In the genomic region with DNA sequence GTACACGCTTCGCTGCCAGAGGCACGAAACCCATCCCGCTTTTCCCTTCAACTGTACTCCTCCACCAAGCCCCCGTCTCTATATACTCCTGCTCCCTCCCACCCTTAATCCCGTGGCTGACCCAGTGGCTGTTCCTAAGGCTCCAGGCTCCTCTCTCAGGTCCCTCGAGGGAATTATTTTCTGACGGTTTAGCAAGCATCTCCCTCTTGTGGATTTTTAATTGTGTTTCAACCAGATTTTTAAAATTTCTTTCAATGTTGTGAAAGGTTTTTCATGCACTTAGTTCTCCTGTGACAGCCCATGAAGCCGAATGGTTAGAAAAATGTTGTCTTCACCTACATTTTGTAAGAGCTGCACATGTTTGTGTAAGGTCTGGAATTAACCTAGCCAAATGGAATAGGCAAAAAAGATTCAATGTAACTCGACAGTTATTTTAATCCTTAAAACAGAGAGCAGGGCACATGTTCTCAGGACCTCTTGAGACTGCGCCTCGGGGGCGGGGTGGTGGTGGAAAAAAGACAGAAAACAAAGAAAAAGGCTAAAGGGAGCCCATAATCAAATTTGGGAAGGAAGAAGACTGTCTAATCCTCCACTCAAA, we compare ENCODE assay signal across 1 cellular context.
TF ChIP-seq lines count a peak whose summit lies in the region.

No MANE protein-coding gene starts in this region.

TF ChIP-seq in K562, 482 proteins besides CTCF, POLR2A, EP300 and RAD21 (continues in another document):
- TF ChIP-seq, protein P1, sequence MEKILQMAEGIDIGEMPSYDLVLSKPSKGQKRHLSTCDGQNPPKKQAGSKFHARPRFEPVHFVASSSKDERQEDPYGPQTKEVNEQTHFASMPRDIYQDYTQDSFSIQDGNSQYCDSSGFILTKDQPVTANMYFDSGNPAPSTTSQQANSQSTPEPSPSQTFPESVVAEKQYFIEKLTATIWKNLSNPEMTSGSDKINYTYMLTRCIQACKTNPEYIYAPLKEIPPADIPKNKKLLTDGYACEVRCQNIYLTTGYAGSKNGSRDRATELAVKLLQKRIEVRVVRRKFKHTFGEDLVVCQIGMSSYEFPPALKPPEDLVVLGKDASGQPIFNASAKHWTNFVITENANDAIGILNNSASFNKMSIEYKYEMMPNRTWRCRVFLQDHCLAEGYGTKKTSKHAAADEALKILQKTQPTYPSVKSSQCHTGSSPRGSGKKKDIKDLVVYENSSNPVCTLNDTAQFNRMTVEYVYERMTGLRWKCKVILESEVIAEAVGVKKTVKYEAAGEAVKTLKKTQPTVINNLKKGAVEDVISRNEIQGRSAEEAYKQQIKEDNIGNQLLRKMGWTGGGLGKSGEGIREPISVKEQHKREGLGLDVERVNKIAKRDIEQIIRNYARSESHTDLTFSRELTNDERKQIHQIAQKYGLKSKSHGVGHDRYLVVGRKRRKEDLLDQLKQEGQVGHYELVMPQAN (IDR thresholded peaks at IDR 0.05; ENCODE audit: borderline replicate concordance): peak; percentile 15
- TF ChIP-seq NR1H2 (CRISPR knock-in tag; IDR thresholded peaks at IDR 0.05) (no peak), NBN (IDR thresholded peaks at IDR 0.05; ENCODE audit: low read depth) (peak; percentile 68; the same call in 1 of the 2 replicates), WHSC1 (IDR thresholded peaks at IDR 0.05; ENCODE audit: low read length) (no peak), ZNF717 (CRISPR knock-in tag; IDR thresholded peaks at IDR 0.05) (no peak), ZNF124 (CRISPR knock-in tag; IDR thresholded peaks at IDR 0.05) (no peak), FOXJ2 (tag; IDR thresholded peaks at IDR 0.05) (0 out of 2 replicates have a peak, but pooled peaks have one; percentile 37), GABPA (tag; conservative IDR thresholded peaks at IDR 0.05; ENCODE audit: low read depth) (peak; percentile 76; the same call in 1 of the 2 replicates), MCM5 (IDR thresholded peaks at IDR 0.05; ENCODE audit: low read depth) (no peak), HDAC1 (IDR thresholded peaks at IDR 0.05) (0 out of 4 replicates have a peak, but pooled peaks of 1 of the 2 experiments have one; percentile 47), ZSCAN32 (CRISPR knock-in tag; IDR thresholded peaks at IDR 0.05) (no peak), NR2C2 (CRISPR knock-in tag; IDR thresholded peaks at IDR 0.05) (no peak), NR2C2 (tag; IDR thresholded peaks at IDR 0.05) (peak; percentile 3), STAG1 (CRISPR knock-in tag; IDR thresholded peaks at IDR 0.05; ENCODE audit: borderline replicate concordance) (no peak), RBM14 (IDR thresholded peaks at IDR 0.05; ENCODE audit: borderline replicate concordance, insufficient read depth, low read depth, low read length) (no peak), ASH1L (IDR thresholded peaks at IDR 0.05; ENCODE audit: borderline replicate concordance, low read depth, partially characterized antibody) (peak; percentile 9), SP2 (IDR thresholded peaks at IDR 0.05; ENCODE audit: extremely low read depth, low read depth, low read length, poor library complexity, severe bottlenecking) (no peak), MAZ (CRISPR knock-in tag; conservative IDR thresholded peaks at IDR 0.05 in 1 of 2, IDR thresholded peaks at IDR 0.05 in 1 of 2) (no peak), NR4A1 (CRISPR knock-in tag; IDR thresholded peaks at IDR 0.05) (no peak), NR4A1 (tag; IDR thresholded peaks at IDR 0.05) (0 out of 2 replicates have a peak, but pooled peaks have one; percentile 29), POLR3G (IDR thresholded peaks at IDR 0.05; ENCODE audit: extremely low read depth, insufficient read length, insufficient replicate concordance) (no peak), ZNF263 (CRISPR knock-in tag; IDR thresholded peaks at IDR 0.05; ENCODE audit: borderline replicate concordance) (peak; percentile 54), ARID2 (IDR thresholded peaks at IDR 0.05) (peak; percentile 57; the same call in 1 of the 2 replicates), NFIX (CRISPR knock-in tag; IDR thresholded peaks at IDR 0.05; ENCODE audit: low read depth) (no peak), HMG20B (CRISPR knock-in tag; IDR thresholded peaks at IDR 0.05) (no peak), ZNF584 (CRISPR knock-in tag; IDR thresholded peaks at IDR 0.05; ENCODE audit: low read depth) (0 out of 2 replicates have a peak, but pooled peaks have one; percentile 1), MYC (IDR thresholded peaks at IDR 0.05; ENCODE audit: low read depth, low read length) (no peak), MYC (CRISPR knock-in tag; IDR thresholded peaks at IDR 0.05; ENCODE audit: borderline replicate concordance, low read depth) (0 out of 2 replicates have a peak, but pooled peaks have one; percentile 10), MCM7 (IDR thresholded peaks at IDR 0.05) (no peak), HNRNPUL1 (IDR thresholded peaks at IDR 0.05; ENCODE audit: low read length) (no peak), FOXK1 (CRISPR knock-in tag; IDR thresholded peaks at IDR 0.05; ENCODE audit: borderline replicate concordance) (no peak), CC2D1A (IDR thresholded peaks at IDR 0.05) (peak; percentile 63)
- TF ChIP-seq, protein P2, sequence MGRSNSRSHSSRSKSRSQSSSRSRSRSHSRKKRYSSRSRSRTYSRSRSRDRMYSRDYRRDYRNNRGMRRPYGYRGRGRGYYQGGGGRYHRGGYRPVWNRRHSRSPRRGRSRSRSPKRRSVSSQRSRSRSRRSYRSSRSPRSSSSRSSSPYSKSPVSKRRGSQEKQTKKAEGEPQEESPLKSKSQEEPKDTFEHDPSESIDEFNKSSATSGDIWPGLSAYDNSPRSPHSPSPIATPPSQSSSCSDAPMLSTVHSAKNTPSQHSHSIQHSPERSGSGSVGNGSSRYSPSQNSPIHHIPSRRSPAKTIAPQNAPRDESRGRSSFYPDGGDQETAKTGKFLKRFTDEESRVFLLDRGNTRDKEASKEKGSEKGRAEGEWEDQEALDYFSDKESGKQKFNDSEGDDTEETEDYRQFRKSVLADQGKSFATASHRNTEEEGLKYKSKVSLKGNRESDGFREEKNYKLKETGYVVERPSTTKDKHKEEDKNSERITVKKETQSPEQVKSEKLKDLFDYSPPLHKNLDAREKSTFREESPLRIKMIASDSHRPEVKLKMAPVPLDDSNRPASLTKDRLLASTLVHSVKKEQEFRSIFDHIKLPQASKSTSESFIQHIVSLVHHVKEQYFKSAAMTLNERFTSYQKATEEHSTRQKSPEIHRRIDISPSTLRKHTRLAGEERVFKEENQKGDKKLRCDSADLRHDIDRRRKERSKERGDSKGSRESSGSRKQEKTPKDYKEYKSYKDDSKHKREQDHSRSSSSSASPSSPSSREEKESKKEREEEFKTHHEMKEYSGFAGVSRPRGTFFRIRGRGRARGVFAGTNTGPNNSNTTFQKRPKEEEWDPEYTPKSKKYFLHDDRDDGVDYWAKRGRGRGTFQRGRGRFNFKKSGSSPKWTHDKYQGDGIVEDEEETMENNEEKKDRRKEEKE (IDR thresholded peaks at IDR 0.05; ENCODE audit: borderline replicate concordance in 1 of 2, control insufficient read depth in 1 of 2, low read depth in 2 of 2, low read length in 1 of 2): no peak
- TF ChIP-seq, protein P3, sequence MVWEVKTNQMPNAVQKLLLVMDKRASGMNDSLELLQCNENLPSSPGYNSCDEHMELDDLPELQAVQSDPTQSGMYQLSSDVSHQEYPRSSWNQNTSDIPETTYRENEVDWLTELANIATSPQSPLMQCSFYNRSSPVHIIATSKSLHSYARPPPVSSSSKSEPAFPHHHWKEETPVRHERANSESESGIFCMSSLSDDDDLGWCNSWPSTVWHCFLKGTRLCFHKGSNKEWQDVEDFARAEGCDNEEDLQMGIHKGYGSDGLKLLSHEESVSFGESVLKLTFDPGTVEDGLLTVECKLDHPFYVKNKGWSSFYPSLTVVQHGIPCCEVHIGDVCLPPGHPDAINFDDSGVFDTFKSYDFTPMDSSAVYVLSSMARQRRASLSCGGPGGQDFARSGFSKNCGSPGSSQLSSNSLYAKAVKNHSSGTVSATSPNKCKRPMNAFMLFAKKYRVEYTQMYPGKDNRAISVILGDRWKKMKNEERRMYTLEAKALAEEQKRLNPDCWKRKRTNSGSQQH (CRISPR knock-in tag; IDR thresholded peaks at IDR 0.05): peak; percentile 83
- TF ChIP-seq, protein P4, sequence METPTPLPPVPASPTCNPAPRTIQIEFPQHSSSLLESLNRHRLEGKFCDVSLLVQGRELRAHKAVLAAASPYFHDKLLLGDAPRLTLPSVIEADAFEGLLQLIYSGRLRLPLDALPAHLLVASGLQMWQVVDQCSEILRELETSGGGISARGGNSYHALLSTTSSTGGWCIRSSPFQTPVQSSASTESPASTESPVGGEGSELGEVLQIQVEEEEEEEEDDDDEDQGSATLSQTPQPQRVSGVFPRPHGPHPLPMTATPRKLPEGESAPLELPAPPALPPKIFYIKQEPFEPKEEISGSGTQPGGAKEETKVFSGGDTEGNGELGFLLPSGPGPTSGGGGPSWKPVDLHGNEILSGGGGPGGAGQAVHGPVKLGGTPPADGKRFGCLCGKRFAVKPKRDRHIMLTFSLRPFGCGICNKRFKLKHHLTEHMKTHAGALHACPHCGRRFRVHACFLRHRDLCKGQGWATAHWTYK (CRISPR knock-in tag; IDR thresholded peaks at IDR 0.05): 0 out of 2 replicates have a peak, but pooled peaks have one; percentile 27
- TF ChIP-seq, protein P5, sequence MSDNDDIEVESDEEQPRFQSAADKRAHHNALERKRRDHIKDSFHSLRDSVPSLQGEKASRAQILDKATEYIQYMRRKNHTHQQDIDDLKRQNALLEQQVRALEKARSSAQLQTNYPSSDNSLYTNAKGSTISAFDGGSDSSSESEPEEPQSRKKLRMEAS (CRISPR knock-in tag; IDR thresholded peaks at IDR 0.05): 0 out of 2 replicates have a peak, but pooled peaks have one; percentile 2
- TF ChIP-seq, protein P6, sequence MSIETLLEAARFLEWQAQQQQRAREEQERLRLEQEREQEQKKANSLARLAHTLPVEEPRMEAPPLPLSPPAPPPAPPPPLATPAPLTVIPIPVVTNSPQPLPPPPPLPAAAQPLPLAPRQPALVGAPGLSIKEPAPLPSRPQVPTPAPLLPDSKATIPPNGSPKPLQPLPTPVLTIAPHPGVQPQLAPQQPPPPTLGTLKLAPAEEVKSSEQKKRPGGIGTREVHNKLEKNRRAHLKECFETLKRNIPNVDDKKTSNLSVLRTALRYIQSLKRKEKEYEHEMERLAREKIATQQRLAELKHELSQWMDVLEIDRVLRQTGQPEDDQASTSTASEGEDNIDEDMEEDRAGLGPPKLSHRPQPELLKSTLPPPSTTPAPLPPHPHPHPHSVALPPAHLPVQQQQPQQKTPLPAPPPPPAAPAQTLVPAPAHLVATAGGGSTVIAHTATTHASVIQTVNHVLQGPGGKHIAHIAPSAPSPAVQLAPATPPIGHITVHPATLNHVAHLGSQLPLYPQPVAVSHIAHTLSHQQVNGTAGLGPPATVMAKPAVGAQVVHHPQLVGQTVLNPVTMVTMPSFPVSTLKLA (conservative IDR thresholded peaks at IDR 0.05): peak; percentile 53 to 82; a peak in 3 of 4 replicates
- TF ChIP-seq, protein P7, sequence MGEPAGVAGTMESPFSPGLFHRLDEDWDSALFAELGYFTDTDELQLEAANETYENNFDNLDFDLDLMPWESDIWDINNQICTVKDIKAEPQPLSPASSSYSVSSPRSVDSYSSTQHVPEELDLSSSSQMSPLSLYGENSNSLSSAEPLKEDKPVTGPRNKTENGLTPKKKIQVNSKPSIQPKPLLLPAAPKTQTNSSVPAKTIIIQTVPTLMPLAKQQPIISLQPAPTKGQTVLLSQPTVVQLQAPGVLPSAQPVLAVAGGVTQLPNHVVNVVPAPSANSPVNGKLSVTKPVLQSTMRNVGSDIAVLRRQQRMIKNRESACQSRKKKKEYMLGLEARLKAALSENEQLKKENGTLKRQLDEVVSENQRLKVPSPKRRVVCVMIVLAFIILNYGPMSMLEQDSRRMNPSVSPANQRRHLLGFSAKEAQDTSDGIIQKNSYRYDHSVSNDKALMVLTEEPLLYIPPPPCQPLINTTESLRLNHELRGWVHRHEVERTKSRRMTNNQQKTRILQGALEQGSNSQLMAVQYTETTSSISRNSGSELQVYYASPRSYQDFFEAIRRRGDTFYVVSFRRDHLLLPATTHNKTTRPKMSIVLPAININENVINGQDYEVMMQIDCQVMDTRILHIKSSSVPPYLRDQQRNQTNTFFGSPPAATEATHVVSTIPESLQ (CRISPR knock-in tag; IDR thresholded peaks at IDR 0.05): no peak
- TF ChIP-seq, protein P8, sequence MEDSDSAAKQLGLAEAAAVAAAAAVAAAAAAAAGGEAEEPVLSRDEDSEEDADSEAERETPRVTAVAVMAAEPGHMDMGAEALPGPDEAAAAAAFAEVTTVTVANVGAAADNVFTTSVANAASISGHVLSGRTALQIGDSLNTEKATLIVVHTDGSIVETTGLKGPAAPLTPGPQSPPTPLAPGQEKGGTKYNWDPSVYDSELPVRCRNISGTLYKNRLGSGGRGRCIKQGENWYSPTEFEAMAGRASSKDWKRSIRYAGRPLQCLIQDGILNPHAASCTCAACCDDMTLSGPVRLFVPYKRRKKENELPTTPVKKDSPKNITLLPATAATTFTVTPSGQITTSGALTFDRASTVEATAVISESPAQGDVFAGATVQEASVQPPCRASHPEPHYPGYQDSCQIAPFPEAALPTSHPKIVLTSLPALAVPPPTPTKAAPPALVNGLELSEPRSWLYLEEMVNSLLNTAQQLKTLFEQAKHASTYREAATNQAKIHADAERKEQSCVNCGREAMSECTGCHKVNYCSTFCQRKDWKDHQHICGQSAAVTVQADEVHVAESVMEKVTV (CRISPR knock-in tag; IDR thresholded peaks at IDR 0.05): peak; percentile 75
- TF ChIP-seq, protein P9, sequence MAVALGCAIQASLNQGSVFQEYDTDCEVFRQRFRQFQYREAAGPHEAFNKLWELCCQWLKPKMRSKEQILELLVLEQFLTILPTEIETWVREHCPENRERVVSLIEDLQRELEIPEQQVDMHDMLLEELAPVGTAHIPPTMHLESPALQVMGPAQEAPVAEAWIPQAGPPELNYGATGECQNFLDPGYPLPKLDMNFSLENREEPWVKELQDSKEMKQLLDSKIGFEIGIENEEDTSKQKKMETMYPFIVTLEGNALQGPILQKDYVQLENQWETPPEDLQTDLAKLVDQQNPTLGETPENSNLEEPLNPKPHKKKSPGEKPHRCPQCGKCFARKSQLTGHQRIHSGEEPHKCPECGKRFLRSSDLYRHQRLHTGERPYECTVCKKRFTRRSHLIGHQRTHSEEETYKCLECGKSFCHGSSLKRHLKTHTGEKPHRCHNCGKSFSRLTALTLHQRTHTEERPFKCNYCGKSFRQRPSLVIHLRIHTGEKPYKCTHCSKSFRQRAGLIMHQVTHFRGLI (CRISPR knock-in tag; IDR thresholded peaks at IDR 0.05): no peak
- TF ChIP-seq, protein P10, sequence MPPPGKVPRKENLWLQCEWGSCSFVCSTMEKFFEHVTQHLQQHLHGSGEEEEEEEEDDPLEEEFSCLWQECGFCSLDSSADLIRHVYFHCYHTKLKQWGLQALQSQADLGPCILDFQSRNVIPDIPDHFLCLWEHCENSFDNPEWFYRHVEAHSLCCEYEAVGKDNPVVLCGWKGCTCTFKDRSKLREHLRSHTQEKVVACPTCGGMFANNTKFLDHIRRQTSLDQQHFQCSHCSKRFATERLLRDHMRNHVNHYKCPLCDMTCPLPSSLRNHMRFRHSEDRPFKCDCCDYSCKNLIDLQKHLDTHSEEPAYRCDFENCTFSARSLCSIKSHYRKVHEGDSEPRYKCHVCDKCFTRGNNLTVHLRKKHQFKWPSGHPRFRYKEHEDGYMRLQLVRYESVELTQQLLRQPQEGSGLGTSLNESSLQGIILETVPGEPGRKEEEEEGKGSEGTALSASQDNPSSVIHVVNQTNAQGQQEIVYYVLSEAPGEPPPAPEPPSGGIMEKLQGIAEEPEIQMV (tag; conservative IDR thresholded peaks at IDR 0.05; ENCODE audit: low read depth): no peak
